In the genomic region with DNA sequence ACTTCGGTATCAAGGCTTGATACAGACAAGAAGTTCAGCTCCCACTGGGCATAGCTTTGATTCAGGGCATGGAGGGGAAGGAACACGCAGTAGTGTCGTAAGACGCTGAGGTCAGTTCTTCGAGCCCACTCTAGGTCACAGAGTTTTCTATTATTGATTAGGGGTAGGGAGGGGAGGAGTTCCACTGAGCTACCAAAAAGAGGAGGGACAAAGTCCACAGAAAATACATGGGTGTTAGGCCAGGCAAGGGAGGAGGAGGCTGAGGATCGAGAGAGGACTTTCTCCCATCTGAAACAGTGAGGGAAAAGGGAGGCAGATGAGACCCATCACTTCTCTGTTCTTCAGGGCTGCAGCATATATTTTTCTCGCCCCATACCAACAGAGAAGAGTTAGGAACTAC, we compare ENCODE assay signal across 1 cellular context.
TF ChIP-seq lines count a peak whose summit lies in the region.

No MANE protein-coding gene starts in this region.

TF ChIP-seq in H1, 55 proteins besides CTCF, POLR2A, EP300 and RAD21 (continued from another document):
- no peak for TF ChIP-seq E2F6 (IDR thresholded peaks at IDR 0.05)
- no peak for TF ChIP-seq RNF2 (IDR thresholded peaks at IDR 0.05; ENCODE audit: borderline replicate concordance, low read depth, low read length, missing control alignments, poor library complexity, severe bottlenecking)
- TF ChIP-seq KDM4A (IDR thresholded peaks at IDR 0.05; ENCODE audit: low read depth, low read length, severe bottlenecking), result no peak
- TF ChIP-seq CTBP2 (IDR thresholded peaks at IDR 0.05; ENCODE audit: borderline replicate concordance, insufficient read depth, insufficient read length, low read length), result no peak
- TF ChIP-seq ZNF274 (IDR thresholded peaks at IDR 0.05; ENCODE audit: borderline replicate concordance, extremely low read depth, low read length), result no peak
TF ChIP-seq in H1: peak in this region for 0.
